Comparison of ENCODE assay signal across 7 cellular contexts in the genomic region with DNA sequence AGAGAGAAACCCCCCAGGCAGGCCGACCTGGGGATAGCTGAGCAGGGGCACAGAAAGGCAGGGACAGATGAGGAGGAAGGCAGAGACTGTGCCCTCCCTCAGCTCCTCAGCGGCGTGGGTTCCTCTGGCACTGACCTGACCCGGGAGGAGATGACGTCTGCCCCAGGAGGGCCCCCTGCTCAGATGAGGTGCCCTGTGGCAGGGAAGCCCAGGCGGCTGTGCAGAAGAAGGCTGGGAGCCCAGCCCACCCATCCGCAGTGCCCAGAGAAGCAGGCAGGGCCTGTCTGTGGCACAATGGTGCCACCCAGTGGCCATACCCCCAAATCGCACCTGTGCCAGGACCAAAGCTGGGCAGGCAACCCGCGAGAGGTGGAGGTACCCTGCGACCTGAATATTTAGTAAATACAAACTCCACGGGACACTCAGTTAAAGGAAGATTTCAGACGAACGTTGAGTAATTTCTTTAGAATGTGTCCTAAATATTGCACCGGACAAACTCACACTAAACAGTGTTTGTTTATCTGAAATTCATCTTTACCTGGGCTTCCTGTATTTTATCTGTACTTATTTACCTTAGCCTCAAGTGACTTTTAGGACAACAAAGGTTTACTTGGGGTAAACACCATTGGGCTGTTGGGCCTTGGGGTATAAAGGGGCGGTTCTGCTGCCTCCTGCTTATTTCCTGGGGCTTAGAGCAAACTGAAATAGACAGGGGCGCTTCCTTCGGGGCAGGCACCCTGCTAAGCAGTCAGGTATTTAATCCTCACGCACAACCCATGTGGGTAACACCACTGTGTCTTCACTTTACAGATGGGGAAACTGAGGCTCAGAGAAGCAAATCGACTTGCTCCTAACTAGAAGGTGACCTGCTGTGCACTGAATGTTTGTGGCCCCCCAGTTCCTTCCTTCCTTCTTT. TPM values are rescaled to one million over a fixed set of nuclear protein-coding genes. Genes with fewer than 3 reads are reported as not detected.
DNase-seq lines count a peak whose midpoint lies in the region; ATAC-seq and TF ChIP-seq lines count a peak whose summit lies in the region.

No MANE protein-coding gene starts in this region.

- H3K36me3 ChIP-seq in GM23338 (ENCODE audit: insufficient read depth) (no peaks in the 10 kb centered on the region), liver (ENCODE audit: control insufficient read depth in 4 of 4, insufficient read depth in 3 of 4, low read depth in 1 of 4, low read length in 3 of 4) (no peaks in the 10 kb centered on the region)

- H3K4me3 Mint-ChIP-seq in GM23338 = no peak overlapping the region

- peak; percentile 93 for ATAC-seq in GM23338
- peak; percentile 53 to 63 for ATAC-seq in activated CD4-positive, CD25-positive, alpha-beta regulatory T cell treated with anti-CD3 and anti-CD28 coated beads, Interleukin-2, amount 50 U/mL, for 24 hours

- peaks cover 0 to 3% (median 1%) of the 10 kb centered on the region in 4 donors for H3K9me3 ChIP-seq in liver (ENCODE audit: control insufficient read depth in 4 of 4, low read length in 3 of 4)

- H3K9me3 Mint-ChIP-seq in GM23338 = peaks cover 3% of the 10 kb centered on the region; the same call in 1 of the 3 replicates

- H3K4me2 ChIP-seq in GM23338 = no peak overlapping the region

- WGBS in liver = 14% methylated on average over 20 of the region's 20 CpGs

- H3K4me3 ChIP-seq in GM23338 (no peak overlapping the region), liver (ENCODE audit: low read depth in 1 of 3, low read length in 3 of 3) (no peak overlapping the region)

- no peak overlapping the region for H2AFZ ChIP-seq in GM23338

- H3F3A ChIP-seq in GM23338 (replicated peaks; ENCODE audit: low read depth) = no peaks in the 10 kb centered on the region

- peak; percentile 86 to 91 for TF ChIP-seq RAD21 in liver (IDR thresholded peaks at IDR 0.05)

- DNase-seq in GM03348 (ENCODE audit: low spot score) = peak; percentile 89
- peak; percentile 82 for DNase-seq in GM23338 (ENCODE audit: low spot score)
- peak; percentile 40 for DNase-seq in M059J (ENCODE audit: low read depth)
- DNase-seq in cerebellum (ENCODE audit: low spot score) = peak; percentile 51
- DNase-seq in stimulated activated CD4-positive, alpha-beta T cell treated with anti-CD3 and anti-CD28 coated beads, TNF-alpha, amount 100 ng/mL, for 4 hours (ENCODE audit: low read depth in 3 of 3) = peak; percentile 21 to 47 (median 34)

- H3K9me2 ChIP-seq in GM23338 (ENCODE audit: insufficient read depth) = no peaks in the 10 kb centered on the region

- no peaks in the 10 kb centered on the region for H3K27me3 ChIP-seq in GM23338 (ENCODE audit: insufficient read depth)
- H3K27me3 ChIP-seq in liver (ENCODE audit: control insufficient read depth in 4 of 4, insufficient read depth in 4 of 4, low read length in 3 of 4) = peaks cover 0 to 3% (median 1%) of the 10 kb centered on the region in 4 donors

- no peak overlapping the region for H3K27ac ChIP-seq in GM23338 (ENCODE audit: low read depth)
- H3K27ac ChIP-seq in liver (ENCODE audit: low read depth in 1 of 2, low read length in 2 of 2) = no peak overlapping the region

- H3K4me1 ChIP-seq in GM23338 (ENCODE audit: insufficient read depth) = no peaks in the 10 kb centered on the region
- H3K4me1 ChIP-seq in liver (ENCODE audit: control insufficient read depth in 4 of 4, insufficient read depth in 4 of 4, low read length in 3 of 4) = no peaks in the 10 kb centered on the region

- TF ChIP-seq CTCF in GM23338 (conservative IDR thresholded peaks at IDR 0.05; ENCODE audit: low read depth in 2 of 2) (peak; percentile 89 to 96), liver (IDR thresholded peaks at IDR 0.05; ENCODE audit: low read depth, low read length, missing input control) (peak; percentile 88)

- H3K79me2 ChIP-seq in GM23338 (replicated peaks; ENCODE audit: insufficient read depth) = no peaks in the 10 kb centered on the region

- no peak overlapping the region for H3K27ac Mint-ChIP-seq in GM23338

- no peak overlapping the region for H3K9ac ChIP-seq in liver (ENCODE audit: low read depth in 1 of 2, low read length in 2 of 2)

- no peaks in the 10 kb centered on the region for H3K4me1 Mint-ChIP-seq in GM23338

- no peaks in the 10 kb centered on the region for H3K36me3 Mint-ChIP-seq in GM23338 (ENCODE audit: low read depth)

- H4K20me1 ChIP-seq in GM23338 (replicated peaks; ENCODE audit: insufficient read depth) = no peaks in the 10 kb centered on the region

- H3K27me3 Mint-ChIP-seq in GM23338 (ENCODE audit: insufficient read depth, low read depth, poor library complexity) = peaks cover 15% of the 10 kb centered on the region

TF ChIP-seq in GM23338, 12 proteins besides CTCF, POLR2A, EP300 and RAD21:
- TF ChIP-seq JUNB (IDR thresholded peaks at IDR 0.05; ENCODE audit: unreplicated experiment) = no peak
- TF ChIP-seq STAT1 (IDR thresholded peaks at IDR 0.05; ENCODE audit: unreplicated experiment) = no peak
- no peak for TF ChIP-seq ZNF114 (CRISPR knock-in tag; IDR thresholded peaks at IDR 0.05)
- no peak for TF ChIP-seq CREB1 (CRISPR knock-in tag; IDR thresholded peaks at IDR 0.05; ENCODE audit: low read depth)
- TF ChIP-seq, protein P1, sequence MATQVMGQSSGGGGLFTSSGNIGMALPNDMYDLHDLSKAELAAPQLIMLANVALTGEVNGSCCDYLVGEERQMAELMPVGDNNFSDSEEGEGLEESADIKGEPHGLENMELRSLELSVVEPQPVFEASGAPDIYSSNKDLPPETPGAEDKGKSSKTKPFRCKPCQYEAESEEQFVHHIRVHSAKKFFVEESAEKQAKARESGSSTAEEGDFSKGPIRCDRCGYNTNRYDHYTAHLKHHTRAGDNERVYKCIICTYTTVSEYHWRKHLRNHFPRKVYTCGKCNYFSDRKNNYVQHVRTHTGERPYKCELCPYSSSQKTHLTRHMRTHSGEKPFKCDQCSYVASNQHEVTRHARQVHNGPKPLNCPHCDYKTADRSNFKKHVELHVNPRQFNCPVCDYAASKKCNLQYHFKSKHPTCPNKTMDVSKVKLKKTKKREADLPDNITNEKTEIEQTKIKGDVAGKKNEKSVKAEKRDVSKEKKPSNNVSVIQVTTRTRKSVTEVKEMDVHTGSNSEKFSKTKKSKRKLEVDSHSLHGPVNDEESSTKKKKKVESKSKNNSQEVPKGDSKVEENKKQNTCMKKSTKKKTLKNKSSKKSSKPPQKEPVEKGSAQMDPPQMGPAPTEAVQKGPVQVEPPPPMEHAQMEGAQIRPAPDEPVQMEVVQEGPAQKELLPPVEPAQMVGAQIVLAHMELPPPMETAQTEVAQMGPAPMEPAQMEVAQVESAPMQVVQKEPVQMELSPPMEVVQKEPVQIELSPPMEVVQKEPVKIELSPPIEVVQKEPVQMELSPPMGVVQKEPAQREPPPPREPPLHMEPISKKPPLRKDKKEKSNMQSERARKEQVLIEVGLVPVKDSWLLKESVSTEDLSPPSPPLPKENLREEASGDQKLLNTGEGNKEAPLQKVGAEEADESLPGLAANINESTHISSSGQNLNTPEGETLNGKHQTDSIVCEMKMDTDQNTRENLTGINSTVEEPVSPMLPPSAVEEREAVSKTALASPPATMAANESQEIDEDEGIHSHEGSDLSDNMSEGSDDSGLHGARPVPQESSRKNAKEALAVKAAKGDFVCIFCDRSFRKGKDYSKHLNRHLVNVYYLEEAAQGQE (IDR thresholded peaks at IDR 0.05; ENCODE audit: unreplicated experiment) = no peak

TF ChIP-seq in liver, 16 proteins besides CTCF, POLR2A, EP300 and RAD21 (continues in another document):
- TF ChIP-seq FOXA2 (IDR thresholded peaks at IDR 0.05) (no peak), YY1 (IDR thresholded peaks at IDR 0.05) (no peak), TAF1 (conservative IDR thresholded peaks at IDR 0.05) (no peak), EGR1 (IDR thresholded peaks at IDR 0.05; ENCODE audit: low read depth in 2 of 2) (no peak), HNF4A (conservative IDR thresholded peaks at IDR 0.05) (no peak)
- TF ChIP-seq, protein P1 (IDR thresholded peaks at IDR 0.05) = no peak

RNA-seq across cellular contexts. Expression of a gene that starts 46.5 kb away (rescaled TPM):
- total RNA-seq in GM23338 (2014; rRNA removed; shearing (Covaris generic)) = 0.69 TPM in 1 of 2 replicates, not detected in the other
- polyA plus RNA-seq in GM23338 (2016; fragmentation: Nextera tagmentation; extraction: Ambion mirVana) (0.23 TPM in 1 of 2 replicates, not detected in the other), liver (not detected)
- total RNA-seq in M059J (2014; rRNA removed; shearing (Covaris generic)) = not detected in 2 replicates
- total RNA-seq in cerebellum (0.18 TPM), liver (not detected)

Comparison
In these comparisons a context has a peak if more than half of its experiments do, and no peak if none do; other contexts are left out.
1. DNase-seq: peak in every context shown above with its lines; median percentile 89 in GM03348; 82 in GM23338; 51 in cerebellum; 40 in M059J; 34 in stimulated activated CD4-positive, alpha-beta T cell treated with anti-CD3 and anti-CD28 coated beads, TNF-alpha, amount 100 ng/mL, for 4 hours.